Comparison of ENCODE assay signal across 12 cellular contexts in the genomic region with DNA sequence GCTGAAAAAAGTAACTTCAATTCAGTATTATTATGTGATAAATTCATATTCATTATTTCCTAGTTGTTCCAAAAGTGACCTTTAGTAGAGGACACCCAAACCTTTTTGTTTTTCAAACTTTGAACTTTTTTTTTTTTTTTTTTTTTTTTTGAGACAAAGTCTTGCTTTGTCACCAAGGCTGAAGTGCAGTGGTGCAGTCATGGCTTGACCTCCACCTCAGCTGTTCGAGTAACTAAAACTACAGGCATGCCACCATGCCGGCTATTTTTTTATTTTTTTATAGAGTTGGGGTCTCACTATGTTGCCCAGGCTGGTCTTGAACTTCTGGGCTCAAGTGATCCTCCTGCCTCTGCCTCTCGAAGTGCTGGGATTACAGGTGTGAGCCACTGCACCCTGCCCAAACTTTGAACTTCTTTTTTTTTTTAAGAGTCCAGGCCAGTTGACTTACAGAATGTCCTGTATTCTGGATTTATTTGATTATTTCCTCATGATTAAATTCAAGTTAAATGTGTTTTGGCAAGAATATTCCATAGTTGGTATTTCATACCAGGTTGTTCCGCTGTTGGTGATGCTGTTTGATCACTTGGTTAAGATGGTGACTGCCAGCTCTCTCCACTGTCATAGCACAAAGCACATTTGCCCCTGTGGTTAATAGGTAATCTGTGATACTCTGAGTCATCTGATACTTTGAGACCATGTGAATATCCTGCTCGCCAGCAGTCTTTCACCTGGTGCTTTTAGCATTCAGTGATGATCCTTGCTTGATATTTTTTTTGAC. TPM values are rescaled to one million over a fixed set of nuclear protein-coding genes. Genes with fewer than 3 reads are reported as not detected.
DNase-seq lines count a peak whose midpoint lies in the region; ATAC-seq and FAIRE-seq lines count a peak whose summit lies in the region.
"Had no signal": no experiment of that assay in that cellular context is flagged by ENCODE, and none has a peak within 500 bp of the region (broad histone marks: within the 10 kb centered on the region; RNA-seq: fewer than 3 reads in every experiment).

No MANE protein-coding gene starts in this region.

- no peaks in the 10 kb centered on the region for H3K27me3 ChIP-seq in CD4-positive, CD25-positive, alpha-beta regulatory T cell (ENCODE audit: control insufficient read depth, insufficient read depth, low read length)
- H3K27me3 ChIP-seq: cardiac muscle cell had no signal

- H3K4me3 Mint-ChIP-seq in CD4-positive, CD25-positive, alpha-beta regulatory T cell, result no peak overlapping the region

- peaks cover 37% of the 10 kb centered on the region for H3K36me3 ChIP-seq in CD4-positive, CD25-positive, alpha-beta regulatory T cell (ENCODE audit: control insufficient read depth, insufficient read depth, low read length)

- peaks cover 25 to 54% (median 35%) of the 10 kb centered on the region in 4 donors for H3K4me1 Mint-ChIP-seq in CD4-positive, CD25-positive, alpha-beta regulatory T cell

- H3K27ac Mint-ChIP-seq in CD4-positive, CD25-positive, alpha-beta regulatory T cell, result peak overlapping the region in 2 of 3 donors; percentile 13 to 90

- no peaks in the 10 kb centered on the region for H3K9me3 ChIP-seq in CD4-positive, CD25-positive, alpha-beta regulatory T cell (ENCODE audit: control insufficient read depth in 2 of 2, low read length in 2 of 2)

- H3K4me1 ChIP-seq in CD4-positive, CD25-positive, alpha-beta regulatory T cell (ENCODE audit: control insufficient read depth, insufficient read depth, low read length, poor library complexity, severe bottlenecking), result peaks cover 15% of the 10 kb centered on the region

- no peaks in the 10 kb centered on the region for H3K9me3 Mint-ChIP-seq in CD4-positive, CD25-positive, alpha-beta regulatory T cell

- H3K4me3 ChIP-seq in CD4-positive, CD25-positive, alpha-beta regulatory T cell (ENCODE audit: low read depth, low read length), result no peak overlapping the region
- H3K4me3 ChIP-seq: cardiac muscle cell had no signal

- peak; percentile 68 for FAIRE-seq in islet of Langerhans (lab: Jason Lieb, UNC)

- no peaks in the 10 kb centered on the region for H3K27me3 Mint-ChIP-seq in CD4-positive, CD25-positive, alpha-beta regulatory T cell

- ATAC-seq in CD4-positive, CD25-positive, alpha-beta regulatory T cell (ENCODE audit: low read depth in 2 of 2), result peak in 1 of 2 donors; percentile 24
- ATAC-seq in GM19043 (IDR thresholded peaks at IDR 0.05; ENCODE audit: low read depth, unreplicated experiment), result peak; percentile 83
- peak; percentile 59 for ATAC-seq in HG03432 (IDR thresholded peaks at IDR 0.05; ENCODE audit: unreplicated experiment)
- ATAC-seq in HG03521 (IDR thresholded peaks at IDR 0.05; ENCODE audit: unreplicated experiment), result no peak

- H3K36me3 Mint-ChIP-seq in CD4-positive, CD25-positive, alpha-beta regulatory T cell, result peaks cover 8% of the 10 kb centered on the region

- H3K27ac ChIP-seq in CD4-positive, CD25-positive, alpha-beta regulatory T cell (ENCODE audit: insufficient read depth, low read length, poor library complexity, severe bottlenecking), result no peak overlapping the region
- H3K27ac ChIP-seq: cardiac muscle cell had no signal

- peak in 1 of 3 donors; percentile 20 for DNase-seq in CD4-positive, CD25-positive, alpha-beta regulatory T cell
- DNase-seq in GDM1 (lab: John Stamatoyannopoulos, UW) (no peak), ecto neural progenitor cell (ENCODE audit: low spot score) (no peak), KG1 (lab: John Stamatoyannopoulos, UW) (no peak)
- DNase-seq: NCI-H187; posterior cingulate gyrus; stimulated activated CD4-positive, alpha-beta T cell treated with anti-CD3 and anti-CD28 coated beads, Interleukin-1b, Interleukin-23, amount 100 ng/mL, for 48 hours had no signal

RNA-seq across cellular contexts. Expression of gene VAPB, which starts 48.0 kb away (rescaled TPM):
- total RNA-seq in CD4-positive, CD25-positive, alpha-beta regulatory T cell, result 25.7 TPM
- polyA plus RNA-seq in CD4-positive, CD25-positive, alpha-beta regulatory T cell, result 10 to 100 TPM; 18.9 to 25.2 (median 21.0) TPM
